In genomic region chr5:113336975-113337374, GRCh38 we compare ENCODE assay signal across 9 cellular contexts.
DNase-seq lines count a peak whose midpoint lies in the region; ATAC-seq and TF ChIP-seq lines count a peak whose summit lies in the region.
"Had no signal": no experiment of that assay in that cellular context is flagged by ENCODE, and none has a peak within 500 bp of the region (broad histone marks: within the 10 kb centered on the region; RNA-seq: fewer than 3 reads in every experiment).

No MANE protein-coding gene starts in this region.

- H3K27ac Mint-ChIP-seq in effector memory CD8-positive, alpha-beta T cell, result no peak overlapping the region
- H3K27ac Mint-ChIP-seq: B cell had no signal

- no peak for ATAC-seq in effector memory CD8-positive, alpha-beta T cell (replicated peaks)
- no peak for ATAC-seq in activated CD4-positive, CD25-positive, alpha-beta regulatory T cell treated with anti-CD3 and anti-CD28 coated beads, Interleukin-2, amount 50 U/mL, for 24 hours

- H3K9me3 Mint-ChIP-seq in effector memory CD8-positive, alpha-beta T cell, result no peaks in the 10 kb centered on the region

- H3K27me3 Mint-ChIP-seq in effector memory CD8-positive, alpha-beta T cell, result peaks cover 6 to 26% of the 10 kb centered on the region in 2 donors

- H3K4me3 ChIP-seq in astrocyte of the cerebellum (ENCODE audit: low read depth, low read length), result no peak overlapping the region

- H3K4me3 Mint-ChIP-seq in effector memory CD8-positive, alpha-beta T cell, result no peak overlapping the region
- H3K4me3 Mint-ChIP-seq: B cell had no signal

- peaks cover 4 to 6% of the 10 kb centered on the region in 2 donors for H3K4me1 Mint-ChIP-seq in effector memory CD8-positive, alpha-beta T cell (ENCODE audit: low read depth in 2 of 2)
- H3K4me1 Mint-ChIP-seq: B cell had no signal

- no peaks in the 10 kb centered on the region for H3K36me3 Mint-ChIP-seq in effector memory CD8-positive, alpha-beta T cell (ENCODE audit: insufficient read depth)

- peak; percentile 1 for DNase-seq in NCI-H1694 (lab: John Stamatoyannopoulos, UW)
- no peak for DNase-seq in NCI-H1694 treated with DMSO at 0.1 percent for 48 hours (lab: John Stamatoyannopoulos, UW)
- DNase-seq in NCI-H1092 (lab: John Stamatoyannopoulos, UW), result peak; percentile 10
- DNase-seq in astrocyte of the cerebellum (ENCODE audit: low read depth), result peak; percentile 48
- peak; percentile 25 for DNase-seq in kidney glomerular epithelial cell (lab: John Stamatoyannopoulos, UW)
- no peak for DNase-seq in effector memory CD8-positive, alpha-beta T cell
- no peak for DNase-seq in DMS153 (lab: John Stamatoyannopoulos, UW)

- in situ Hi-C loops in astrocyte of the cerebellum (cut with HindIII; ENCODE audit: low sequenced_read_pairs), result no loop called here

- peak; percentile 63 for TF ChIP-seq CTCF in astrocyte of the cerebellum (IDR thresholded peaks at IDR 0.05; ENCODE audit: low read depth, low read length, missing control alignments)

Comparison
In these comparisons a context has a peak if more than half of its experiments do, and no peak if none do; other contexts are left out.
1. DNase-seq: peak in NCI-H1694 (single experiment), NCI-H1092 (single experiment), astrocyte of the cerebellum (single experiment) and kidney glomerular epithelial cell (single experiment); none in NCI-H1694 treated with DMSO at 0.1 percent for 48 hours (single experiment), effector memory CD8-positive, alpha-beta T cell (0 of 3) and DMS153 (single experiment).